12 cellular contexts compared by ENCODE assay signal in the genomic region with DNA sequence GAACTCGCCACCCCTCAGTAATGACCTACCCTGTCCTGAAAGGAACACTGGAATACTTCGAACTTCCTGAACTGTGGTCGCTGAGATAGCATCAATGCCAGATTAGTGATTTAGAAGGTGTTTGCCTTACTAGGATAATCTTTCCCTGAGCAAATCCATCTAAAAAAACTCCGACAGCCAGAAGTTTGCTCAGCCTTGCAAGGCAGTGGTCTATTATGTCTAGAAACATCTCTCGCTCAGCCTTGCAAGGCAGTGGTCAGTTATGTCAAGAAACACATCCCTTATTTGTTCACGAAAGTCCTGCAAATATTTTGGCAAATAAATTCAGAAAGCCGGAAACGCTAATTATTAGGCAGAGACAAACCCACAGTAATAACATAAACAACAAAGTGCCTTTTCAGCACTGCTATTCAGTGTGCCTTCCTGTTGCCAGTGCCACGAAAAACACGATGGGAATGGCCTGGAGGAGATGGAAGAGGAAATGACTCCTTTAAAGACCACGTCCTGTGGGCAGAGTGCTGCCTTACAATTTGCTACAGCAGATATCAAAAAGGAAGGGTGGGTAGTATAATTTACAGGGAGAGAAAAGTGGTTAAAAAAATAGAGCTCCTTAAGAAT.
A peak's percentile ranks its signal among the peaks of the same experiment; 100 is the strongest.
DNase-seq lines count a peak whose midpoint lies in the region; ATAC-seq, FAIRE-seq and TF ChIP-seq lines count a peak whose summit lies in the region.
"Had no signal": no experiment of that assay in that cellular context is flagged by ENCODE, and none has a peak within 500 bp of the region (broad histone marks: within the 10 kb centered on the region; RNA-seq: fewer than 3 reads in every experiment).

No MANE protein-coding gene starts in this region.

- no peak for TF ChIP-seq POLR2A in GM12892 (IDR thresholded peaks at IDR 0.05; ENCODE audit: low read depth, low read length)

- H3K4me3 ChIP-seq in RWPE2 (ENCODE audit: severe bottlenecking) = no peak overlapping the region

- H3K9me3 ChIP-seq in CD4-positive, alpha-beta T cell (ENCODE audit: control insufficient read depth, low read length) = no peaks in the 10 kb centered on the region
- H3K9me3 ChIP-seq in RWPE2 (ENCODE audit: severe bottlenecking) = no peaks in the 10 kb centered on the region

- H3K27ac ChIP-seq in CD4-positive, alpha-beta T cell (ENCODE audit: low read depth, low read length) = no peak overlapping the region
- no peak overlapping the region for H3K27ac ChIP-seq in RWPE2 (ENCODE audit: poor library complexity, severe bottlenecking)

- no peaks in the 10 kb centered on the region for H3K9me3 Mint-ChIP-seq in CD4-positive, alpha-beta T cell
- H3K9me3 Mint-ChIP-seq in endothelial cell (ENCODE audit: unreplicated experiment) = no peaks in the 10 kb centered on the region
- H3K9me3 Mint-ChIP-seq in neural crest cell = no peaks in the 10 kb centered on the region
- H3K9me3 Mint-ChIP-seq: central memory CD8-positive, alpha-beta T cell; stimulated activated memory B cell treated with anti-CD40 and anti-IgM and Interleukin-4, amounts not matched to agents 10 μg/mL and 1 μg/mL and 100 μg/mL, for 72 hours had no signal

- CTCF ChIA-PET in CD4-positive, alpha-beta T cell (lab: Charles Lee) = no interaction called here

- no peak for TF ChIP-seq CTCF in CD4-positive, alpha-beta T cell (IDR thresholded peaks at IDR 0.05)
- TF ChIP-seq CTCF in RWPE2 (IDR thresholded peaks at IDR 0.05; ENCODE audit: poor library complexity, severe bottlenecking) (no peak), endothelial cell (IDR thresholded peaks at IDR 0.05; ENCODE audit: unreplicated experiment) (no peak), neural crest cell (conservative IDR thresholded peaks at IDR 0.05) (no peak)

- H3K27me3 ChIP-seq in CD4-positive, alpha-beta T cell (ENCODE audit: control insufficient read depth, insufficient read depth, low read length) = no peaks in the 10 kb centered on the region
- no peaks in the 10 kb centered on the region for H3K27me3 ChIP-seq in RWPE2 (ENCODE audit: insufficient read depth, poor library complexity, severe bottlenecking)

- no peak for FAIRE-seq in GM12892 (lab: Jason Lieb, UNC)
- FAIRE-seq: GM12891 had no signal

- H3K36me3 Mint-ChIP-seq in CD4-positive, alpha-beta T cell (ENCODE audit: low read depth) = peaks cover 10% of the 10 kb centered on the region
- H3K36me3 Mint-ChIP-seq in endothelial cell (ENCODE audit: low read depth, unreplicated experiment) = peaks cover 6% of the 10 kb centered on the region
- no peaks in the 10 kb centered on the region for H3K36me3 Mint-ChIP-seq in neural crest cell (ENCODE audit: low read depth)
- H3K36me3 Mint-ChIP-seq: stimulated activated memory B cell treated with anti-CD40 and anti-IgM and Interleukin-4, amounts not matched to agents 10 μg/mL and 1 μg/mL and 100 μg/mL, for 72 hours had no signal

- no peak overlapping the region for H3K4me3 Mint-ChIP-seq in CD4-positive, alpha-beta T cell
- H3K4me3 Mint-ChIP-seq in endothelial cell (ENCODE audit: unreplicated experiment) (no peak overlapping the region), neural crest cell (no peak overlapping the region)
- H3K4me3 Mint-ChIP-seq: central memory CD8-positive, alpha-beta T cell; stimulated activated memory B cell treated with anti-CD40 and anti-IgM and Interleukin-4, amounts not matched to agents 10 μg/mL and 1 μg/mL and 100 μg/mL, for 72 hours had no signal

- peak overlapping the region; percentile 29 for H3K27ac Mint-ChIP-seq in CD4-positive, alpha-beta T cell
- peak overlapping the region; percentile 85 for H3K27ac Mint-ChIP-seq in endothelial cell (ENCODE audit: unreplicated experiment)
- H3K27ac Mint-ChIP-seq in neural crest cell (ENCODE audit: unreplicated experiment) = peak overlapping the region; percentile 70
- H3K27ac Mint-ChIP-seq: stimulated activated memory B cell treated with anti-CD40 and anti-IgM and Interleukin-4, amounts not matched to agents 10 μg/mL and 1 μg/mL and 100 μg/mL, for 72 hours had no signal

- peaks cover 39% of the 10 kb centered on the region for H3K4me1 Mint-ChIP-seq in CD4-positive, alpha-beta T cell (ENCODE audit: low read depth)
- H3K4me1 Mint-ChIP-seq in endothelial cell (ENCODE audit: unreplicated experiment) (peaks cover 56% of the 10 kb centered on the region), neural crest cell (peaks cover 42% of the 10 kb centered on the region)
- H3K4me1 Mint-ChIP-seq: central memory CD8-positive, alpha-beta T cell; stimulated activated memory B cell treated with anti-CD40 and anti-IgM and Interleukin-4, amounts not matched to agents 10 μg/mL and 1 μg/mL and 100 μg/mL, for 72 hours had no signal

- no peak for DNase-seq in CD4-positive, alpha-beta T cell
- DNase-seq in RWPE2 (ENCODE audit: low spot score) (no peak), endothelial cell (ENCODE audit: low spot score) (no peak), neural crest cell (ENCODE audit: low read depth, low spot score) (no peak), NCI-H2029 treated with DMSO at 0.1 percent for 48 hours (lab: John Stamatoyannopoulos, UW) (no peak), SK-N-DZ (ENCODE audit: low spot score) (no peak), GM12892 (ENCODE audit: insufficient read length) (no peak)
- DNase-seq: NCI-H187 had no signal

- no peaks in the 10 kb centered on the region for H3K27me3 Mint-ChIP-seq in CD4-positive, alpha-beta T cell
- H3K27me3 Mint-ChIP-seq in endothelial cell (ENCODE audit: unreplicated experiment) (peaks cover 10% of the 10 kb centered on the region), neural crest cell (ENCODE audit: low read depth) (no peaks in the 10 kb centered on the region)
- H3K27me3 Mint-ChIP-seq: central memory CD8-positive, alpha-beta T cell; stimulated activated memory B cell treated with anti-CD40 and anti-IgM and Interleukin-4, amounts not matched to agents 10 μg/mL and 1 μg/mL and 100 μg/mL, for 72 hours had no signal

- POLR2A ChIA-PET in CD4-positive, alpha-beta T cell (lab: Charles Lee) = no interaction called here

- intact Hi-C loops in CD4-positive, alpha-beta T cell (cut with DNase I, micrococcal nuclease) = loop anchor here in 1 of 2 experiments (10.0 kb wide), 3 partner anchors 62 to 368 kb away; no protein-coding TSS in a partner anchor

- H3K36me3 ChIP-seq in RWPE2 (ENCODE audit: low read depth) = no peaks in the 10 kb centered on the region

- peaks cover 10% of the 10 kb centered on the region for H3K4me1 ChIP-seq in RWPE2 (ENCODE audit: insufficient read depth, poor library complexity, severe bottlenecking)

- ATAC-seq in CD4-positive, alpha-beta T cell (ENCODE audit: poor library complexity) = no peak
- peak; percentile 43; the same call in 1 of the 3 replicates for ATAC-seq in RWPE2 (ENCODE audit: low read depth)
- ATAC-seq in GM18519 (IDR thresholded peaks at IDR 0.05; ENCODE audit: low FRiP score, unreplicated experiment) = no peak
- ATAC-seq: stimulated activated memory B cell treated with anti-CD40 and anti-IgM and Interleukin-4, amounts not matched to agents 10 μg/mL and 1 μg/mL and 100 μg/mL, for 72 hours had no signal

Comparison
In these comparisons a context has a peak if more than half of its experiments do, and no peak if none do; other contexts are left out.
1. H3K27ac Mint-ChIP-seq: peak in every context shown above with its lines; median percentile 85 in endothelial cell; 70 in neural crest cell; 29 in CD4-positive, alpha-beta T cell.